ENCODE assay signal across 9 cellular contexts in the genomic region with DNA sequence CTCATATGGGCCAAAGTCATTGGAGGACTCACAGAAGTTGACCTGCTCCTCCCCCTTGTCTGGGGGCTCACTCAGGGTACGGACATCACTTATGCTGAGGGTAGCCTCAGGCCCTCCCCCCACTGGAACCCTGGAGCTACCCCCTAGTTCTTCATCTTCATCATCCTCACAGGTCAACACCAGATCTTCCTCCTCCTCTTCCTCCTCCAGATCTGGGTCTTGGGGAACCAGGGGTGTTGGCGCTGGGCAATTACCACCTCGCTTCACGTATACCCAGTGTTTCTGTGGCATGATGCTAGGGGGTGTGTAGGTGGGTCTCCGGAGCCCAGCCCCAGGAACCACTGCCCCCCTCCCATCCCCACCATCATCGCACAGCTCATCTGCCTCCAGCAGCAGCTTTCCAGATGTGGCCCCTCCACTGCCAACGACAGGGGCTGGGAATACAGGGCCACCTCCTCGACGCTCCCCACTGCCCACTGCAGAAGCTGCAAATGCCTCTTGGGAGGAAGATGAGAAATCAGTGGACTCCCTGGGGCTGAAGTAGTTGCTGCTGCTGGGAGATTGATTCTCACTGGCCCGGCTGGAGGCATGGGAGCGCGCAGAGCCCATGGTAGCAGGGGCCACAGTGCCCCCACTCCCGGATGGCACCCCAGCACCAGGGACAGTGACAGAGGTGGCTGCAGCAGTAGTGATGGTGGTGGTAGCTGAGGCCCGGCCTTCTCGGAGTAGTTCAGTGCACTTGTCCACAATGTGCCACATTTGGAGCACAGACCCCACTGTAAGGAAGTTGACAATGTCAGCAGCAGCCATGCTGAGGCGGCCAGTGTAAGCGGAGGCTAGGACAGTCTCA. TPM values are rescaled to one million over a fixed set of nuclear protein-coding genes. Genes with fewer than 3 reads are reported as not detected.
DNase-seq lines count a peak whose midpoint lies in the region; ATAC-seq and TF ChIP-seq lines count a peak whose summit lies in the region.
"Had no signal": no experiment of that assay in that cellular context is flagged by ENCODE, and none has a peak within 500 bp of the region (broad histone marks: within the 10 kb centered on the region; RNA-seq: fewer than 3 reads in every experiment).

No MANE protein-coding gene starts in this region.

- no peaks in the 10 kb centered on the region for H3K27me3 ChIP-seq in GM23338 (ENCODE audit: insufficient read depth)
- H3K27me3 ChIP-seq in ascending aorta, result no peaks in the 10 kb centered on the region
- H3K27me3 ChIP-seq in neural progenitor cell, result peaks cover 25% of the 10 kb centered on the region

- H3K36me3 Mint-ChIP-seq in GM23338 (ENCODE audit: low read depth) (peaks cover 31% of the 10 kb centered on the region), neural progenitor cell (peaks cover 24% of the 10 kb centered on the region)

- POLR2A ChIA-PET in GM10248 (lab: Yijun Ruan, JAX), result no interaction called here

- no peak for TF ChIP-seq CTCF in 22Rv1 (IDR thresholded peaks at IDR 0.05)
- TF ChIP-seq CTCF in GM23338 (conservative IDR thresholded peaks at IDR 0.05; ENCODE audit: low read depth in 2 of 2), result no peak
- TF ChIP-seq CTCF in ascending aorta (IDR thresholded peaks at IDR 0.05), result no peak
- TF ChIP-seq CTCF in neural progenitor cell (IDR thresholded peaks at IDR 0.05), result no peak
- TF ChIP-seq CTCF in GM10248 (IDR thresholded peaks at IDR 0.05; ENCODE audit: control extremely low read depth, extremely low read depth, low read depth, missing control alignments), result no peak
- TF ChIP-seq CTCF in GM13977 (IDR thresholded peaks at IDR 0.05; ENCODE audit: extremely low read depth, insufficient read depth, missing control alignments), result no peak

- peak overlapping the region; percentile 98 for H3K27ac ChIP-seq in 22Rv1
- H3K27ac ChIP-seq in GM23338 (ENCODE audit: low read depth), result no peak overlapping the region
- H3K27ac ChIP-seq in ascending aorta, result peak overlapping the region; percentile 87 to 97
- H3K27ac ChIP-seq in neural progenitor cell, result no peak overlapping the region

- H3K36me3 ChIP-seq in GM23338 (ENCODE audit: insufficient read depth) (peaks cover 14% of the 10 kb centered on the region), ascending aorta (peaks cover 16 to 25% of the 10 kb centered on the region in 2 donors), neural progenitor cell (no peaks in the 10 kb centered on the region)

- H3K9me3 ChIP-seq in ascending aorta (no peaks in the 10 kb centered on the region), neural progenitor cell (ENCODE audit: low read depth) (no peaks in the 10 kb centered on the region)

- in situ Hi-C loops in GM13977 (cut with MboI; ENCODE audit: low pct_unique_long_range_greater_than_20kb, low sequenced_read_pairs, unreplicated experiment), result no loop called here

- H2AFZ ChIP-seq in GM23338 (no peak overlapping the region), neural progenitor cell (replicated peaks) (no peak overlapping the region)

- H3K9me3 Mint-ChIP-seq in GM23338, result no peaks in the 10 kb centered on the region; the same call in 1 of the 3 replicates
- H3K9me3 Mint-ChIP-seq in neural progenitor cell, result no peaks in the 10 kb centered on the region

- intact Hi-C loops in ascending aorta (cut with DNase I), result loop anchor here (5.0 to 10.0 kb wide), 2 partner anchors 114 to 1651 kb away; partner anchors contain the start of genes C6orf47, CSNK2B, GPANK1 and HSD17B8

- ATAC-seq in GM23338 (no peak), GM21381 (IDR thresholded peaks at IDR 0.05; ENCODE audit: unreplicated experiment) (no peak)

- H4K20me1 ChIP-seq in GM23338 (replicated peaks; ENCODE audit: insufficient read depth) (peaks cover 4% of the 10 kb centered on the region; the same call in 1 of the 2 replicates), neural progenitor cell (ENCODE audit: low read depth) (peaks cover 27% of the 10 kb centered on the region)

- H3K4me2 ChIP-seq in GM23338 (peak overlapping the region; percentile 99), neural progenitor cell (no peak overlapping the region)

- no peak overlapping the region; the same call in 1 of the 2 replicates for H3K4me3 ChIP-seq in GM23338
- no peak overlapping the region for H3K4me3 ChIP-seq in ascending aorta
- H3K4me3 ChIP-seq in neural progenitor cell, result no peak overlapping the region

- CTCF ChIA-PET in GM10248 (lab: Yijun Ruan, JAX), result interaction anchor here (1.0 to 3.3 kb wide), 3 partner anchors 16 to 68 kb away, joined by 3 to 13 read pairs (median 3); partner anchors contain the start of gene RGL2

- H3K4me1 Mint-ChIP-seq in GM23338 (peaks cover 61% of the 10 kb centered on the region), neural progenitor cell (peaks cover 65% of the 10 kb centered on the region)

- DNase-seq in GM23338 (ENCODE audit: low spot score), result no peak
- DNase-seq in ascending aorta (ENCODE audit: low spot score in 2 of 2), result no peak
- DNase-seq in neural progenitor cell (ENCODE audit: low spot score), result no peak
- no peak for DNase-seq in NCI-H2196 treated with DMSO at 0.1 percent for 48 hours (lab: John Stamatoyannopoulos, UW; ENCODE audit: unreplicated experiment)
- DNase-seq in GM10248 (ENCODE audit: extremely low spot score), result no peak
- no peak for DNase-seq in GM13977 (ENCODE audit: low spot score)
- DNase-seq: activated CD8-positive, alpha-beta memory T cell treated with anti-CD3 and anti-CD28 coated beads, Interleukin-2, amount 50 U/mL, for 4 hours had no signal

- H3K4me1 ChIP-seq in GM23338 (ENCODE audit: insufficient read depth) (peaks cover 42% of the 10 kb centered on the region), ascending aorta (peaks cover 7 to 48% of the 10 kb centered on the region in 2 donors), neural progenitor cell (peaks cover 26% of the 10 kb centered on the region)

- H3F3A ChIP-seq in GM23338 (replicated peaks; ENCODE audit: low read depth) (peaks cover 30% of the 10 kb centered on the region), neural progenitor cell (ENCODE audit: low read depth) (peaks cover 70% of the 10 kb centered on the region)

- peaks cover 28% of the 10 kb centered on the region for H3K27me3 Mint-ChIP-seq in GM23338 (ENCODE audit: insufficient read depth, low read depth, poor library complexity)
- peaks cover 14% of the 10 kb centered on the region for H3K27me3 Mint-ChIP-seq in neural progenitor cell (ENCODE audit: insufficient read depth, low read depth)

- H3K27ac Mint-ChIP-seq in GM23338 (peak overlapping the region; percentile 31; the same call in 1 of the 2 replicates), neural progenitor cell (no peak overlapping the region)

- no peaks in the 10 kb centered on the region for H3K9me2 ChIP-seq in GM23338 (ENCODE audit: insufficient read depth)

- peak overlapping the region; percentile 93 for H3K4me3 Mint-ChIP-seq in GM23338
- peak overlapping the region; percentile 86 for H3K4me3 Mint-ChIP-seq in neural progenitor cell

- H3K9ac ChIP-seq in neural progenitor cell, result no peak overlapping the region

- H3K79me2 ChIP-seq in GM23338 (replicated peaks; ENCODE audit: insufficient read depth) (peaks cover 25% of the 10 kb centered on the region), neural progenitor cell (ENCODE audit: low read depth) (peaks cover 24% of the 10 kb centered on the region)

TF ChIP-seq in GM23338, 12 proteins besides CTCF, POLR2A, EP300 and RAD21 (continues in another document):
- TF ChIP-seq, protein P1, sequence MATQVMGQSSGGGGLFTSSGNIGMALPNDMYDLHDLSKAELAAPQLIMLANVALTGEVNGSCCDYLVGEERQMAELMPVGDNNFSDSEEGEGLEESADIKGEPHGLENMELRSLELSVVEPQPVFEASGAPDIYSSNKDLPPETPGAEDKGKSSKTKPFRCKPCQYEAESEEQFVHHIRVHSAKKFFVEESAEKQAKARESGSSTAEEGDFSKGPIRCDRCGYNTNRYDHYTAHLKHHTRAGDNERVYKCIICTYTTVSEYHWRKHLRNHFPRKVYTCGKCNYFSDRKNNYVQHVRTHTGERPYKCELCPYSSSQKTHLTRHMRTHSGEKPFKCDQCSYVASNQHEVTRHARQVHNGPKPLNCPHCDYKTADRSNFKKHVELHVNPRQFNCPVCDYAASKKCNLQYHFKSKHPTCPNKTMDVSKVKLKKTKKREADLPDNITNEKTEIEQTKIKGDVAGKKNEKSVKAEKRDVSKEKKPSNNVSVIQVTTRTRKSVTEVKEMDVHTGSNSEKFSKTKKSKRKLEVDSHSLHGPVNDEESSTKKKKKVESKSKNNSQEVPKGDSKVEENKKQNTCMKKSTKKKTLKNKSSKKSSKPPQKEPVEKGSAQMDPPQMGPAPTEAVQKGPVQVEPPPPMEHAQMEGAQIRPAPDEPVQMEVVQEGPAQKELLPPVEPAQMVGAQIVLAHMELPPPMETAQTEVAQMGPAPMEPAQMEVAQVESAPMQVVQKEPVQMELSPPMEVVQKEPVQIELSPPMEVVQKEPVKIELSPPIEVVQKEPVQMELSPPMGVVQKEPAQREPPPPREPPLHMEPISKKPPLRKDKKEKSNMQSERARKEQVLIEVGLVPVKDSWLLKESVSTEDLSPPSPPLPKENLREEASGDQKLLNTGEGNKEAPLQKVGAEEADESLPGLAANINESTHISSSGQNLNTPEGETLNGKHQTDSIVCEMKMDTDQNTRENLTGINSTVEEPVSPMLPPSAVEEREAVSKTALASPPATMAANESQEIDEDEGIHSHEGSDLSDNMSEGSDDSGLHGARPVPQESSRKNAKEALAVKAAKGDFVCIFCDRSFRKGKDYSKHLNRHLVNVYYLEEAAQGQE (IDR thresholded peaks at IDR 0.05; ENCODE audit: unreplicated experiment), result peak; percentile 36

RNA-seq across cellular contexts. Expression of gene ZBTB22, which starts 1.6 kb away (rescaled TPM):
- total RNA-seq in GM23338 (2014; rRNA removed; shearing (Covaris generic)), result 7.7 and 8.8 TPM in 2 replicates
- 1.9 and 3.9 TPM in 2 replicates for polyA plus RNA-seq in GM23338 (2016; fragmentation: Nextera tagmentation; extraction: Ambion mirVana)
- 35.5 TPM for total RNA-seq in ascending aorta
- 5.7 and 26.7 TPM in 2 replicates for total RNA-seq in neural progenitor cell (ENCODE audit: low replicate concordance)

RNA-seq across cellular contexts. Expression of gene TAPBP, which starts 2.1 kb away (rescaled TPM):
- total RNA-seq in GM23338 (2014; rRNA removed; shearing (Covaris generic)), result 29.1 and 37.5 TPM in 2 replicates
- 18.1 and 19.9 TPM in 2 replicates for polyA plus RNA-seq in GM23338 (2016; fragmentation: Nextera tagmentation; extraction: Ambion mirVana)
- 185 TPM for total RNA-seq in ascending aorta
- 1.7 and 6.3 TPM in 2 replicates for total RNA-seq in neural progenitor cell (ENCODE audit: low replicate concordance)

RNA-seq across cellular contexts. Expression of gene DAXX, which starts 6.8 kb away (rescaled TPM):
- total RNA-seq in GM23338 (2014; rRNA removed; shearing (Covaris generic)), result 73.2 and 107 TPM in 2 replicates
- 67.4 and 71.0 TPM in 2 replicates for polyA plus RNA-seq in GM23338 (2016; fragmentation: Nextera tagmentation; extraction: Ambion mirVana)
- total RNA-seq in ascending aorta (44.8 TPM), neural progenitor cell (ENCODE audit: low replicate concordance) (35.7 and 49.6 TPM in 2 replicates)

RNA-seq across cellular contexts. Expression of gene RGL2, which starts 17.2 kb away (rescaled TPM):
- 44.9 and 52.2 TPM in 2 replicates for total RNA-seq in GM23338 (2014; rRNA removed; shearing (Covaris generic))
- 28.0 and 31.7 TPM in 2 replicates for polyA plus RNA-seq in GM23338 (2016; fragmentation: Nextera tagmentation; extraction: Ambion mirVana)
- total RNA-seq in ascending aorta (63.9 TPM), neural progenitor cell (ENCODE audit: low replicate concordance) (28.3 and 63.4 TPM in 2 replicates)

RNA-seq across cellular contexts. Expression of gene PFDN6, which starts 26.6 kb away (rescaled TPM):
- total RNA-seq in GM23338 (2014; rRNA removed; shearing (Covaris generic)), result 62.2 and 80.4 TPM in 2 replicates
- 54.0 and 56.1 TPM in 2 replicates for polyA plus RNA-seq in GM23338 (2016; fragmentation: Nextera tagmentation; extraction: Ambion mirVana)
- total RNA-seq in ascending aorta, result 11.3 TPM
- total RNA-seq in neural progenitor cell (ENCODE audit: low replicate concordance), result 35.6 and 54.5 TPM in 2 replicates

Comparison
In these comparisons a context has a peak if more than half of its experiments do, and no peak if none do; other contexts are left out.
1. H3K27ac ChIP-seq: peak in 22Rv1 (single experiment) and ascending aorta (2 of 2); none in GM23338 (single experiment) and neural progenitor cell (single experiment).